In genomic region chr1:154579382-154579781, GRCh38 we compare ENCODE assay signal across 22 cellular contexts. TPM values are rescaled to one million over a fixed set of nuclear protein-coding genes. Genes with fewer than 3 reads are reported as not detected.
DNase-seq lines count a peak whose midpoint lies in the region; TF ChIP-seq lines count a peak whose summit lies in the region.
"Had no signal": no experiment of that assay in that cellular context is flagged by ENCODE, and none has a peak within 500 bp of the region (broad histone marks: within the 10 kb centered on the region; RNA-seq: fewer than 3 reads in every experiment).

No MANE protein-coding gene starts in this region.

- peaks cover 0 to 1% of the 10 kb centered on the region in 2 donors for H3K4me1 ChIP-seq in neuronal stem cell (ENCODE audit: control insufficient read depth in 2 of 2, insufficient read depth in 1 of 2, low read depth in 1 of 2, low read length in 2 of 2)

- no peak overlapping the region for H2BK120ac ChIP-seq in neuronal stem cell (ENCODE audit: low read depth, low read length)

- peaks cover 40 to 89% of the 10 kb centered on the region in 2 donors for H3K36me3 ChIP-seq in neuronal stem cell (replicated peaks in 1 of 2; ENCODE audit: control insufficient read depth in 2 of 2, insufficient read depth in 2 of 2, low read length in 2 of 2)

- no peak overlapping the region for H3K14ac ChIP-seq in neuronal stem cell (ENCODE audit: low read length)

- H4K8ac ChIP-seq in neuronal stem cell (ENCODE audit: low read depth, low read length) = no peak overlapping the region

- no peak overlapping the region for H3K18ac ChIP-seq in neuronal stem cell (ENCODE audit: low read length)

- H2BK15ac ChIP-seq in neuronal stem cell (ENCODE audit: low read length) = no peak overlapping the region

- H3K9me3 Mint-ChIP-seq in activated CD4-positive, alpha-beta T cell treated with anti-CD3 and anti-CD28 coated beads, Interleukin-2, amount 10 ng/mL, durations not matched to agents 24 days and 14 days = no peaks in the 10 kb centered on the region
- no peaks in the 10 kb centered on the region for H3K9me3 Mint-ChIP-seq in activated T-helper 1 cell treated with anti-CD3 and anti-CD28 coated beads, Interleukin-12 subunit alpha, Interleukin-12 subunit beta, Interleukin-2, Interleukin-4 antibody, amounts not matched to agents 30 ng/mL and 10 ng/mL and 1 ng/mL, durations not matched to agents 14 hours and 24 hours and 36 hours
- H3K9me3 Mint-ChIP-seq: CD4-positive, CD25-positive, alpha-beta regulatory T cell; GM23338 had no signal

- H3K4me3 ChIP-seq in neuronal stem cell (ENCODE audit: low read length in 2 of 2) = no peak overlapping the region
- H3K4me3 ChIP-seq: GM23338, SK-N-MC had no signal

- WGBS in neuronal stem cell (ENCODE audit: extremely low coverage in 2 of 2, insufficient read length in 2 of 2, insufficient replicate concordance in 1 of 2), 2 donors = no CpG with 5 or more reads among the region's 8 CpGs

- H3K9ac ChIP-seq in neuronal stem cell (ENCODE audit: low read depth, low read length, poor library complexity) = peak overlapping the region; percentile 24

- H3K4ac ChIP-seq in neuronal stem cell (ENCODE audit: low read length) = no peak overlapping the region

- H3K4me2 ChIP-seq in neuronal stem cell (ENCODE audit: insufficient read depth, low read length, poor library complexity, severe bottlenecking) = no peak overlapping the region
- H3K4me2 ChIP-seq: GM23338 had no signal

- no peak for DNase-seq in activated CD4-positive, alpha-beta T cell treated with anti-CD3 and anti-CD28 coated beads, Interleukin-2, amount 10 ng/mL, durations not matched to agents 24 days and 14 days
- no peak for DNase-seq in activated CD4-positive, alpha-beta T cell treated with anti-CD3 and anti-CD28 coated beads for 1 hour
- no peak for DNase-seq in activated T-helper 1 cell treated with anti-CD3 and anti-CD28 coated beads, Interleukin-12 subunit alpha, Interleukin-12 subunit beta, Interleukin-2, Interleukin-4 antibody, amounts not matched to agents 30 ng/mL and 10 ng/mL and 1 ng/mL, durations not matched to agents 14 hours and 24 hours and 36 hours (ENCODE audit: low spot score)
- DNase-seq in neuronal stem cell (ENCODE audit: low spot score) = no peak
- DNase-seq in GM03348 (ENCODE audit: low spot score) = no peak
- DNase-seq in NCI-H2081 treated with DMSO at 0.1 percent for 48 hours (lab: John Stamatoyannopoulos, UW) = no peak
- DNase-seq in NK-92 (lab: John Stamatoyannopoulos, UW; ENCODE audit: unreplicated experiment) = no peak
- DNase-seq: 8988T; CD4-positive, CD25-positive, alpha-beta regulatory T cell; DMS153; IMR-90; NCI-H1417 treated with DMSO at 0.1 percent for 48 hours; NCI-H2029; NCI-H446; OCI-M1; SHP77 had no signal

- H3K9me3 ChIP-seq in neuronal stem cell (replicated peaks in 1 of 2; ENCODE audit: control insufficient read depth in 2 of 2, insufficient read depth in 1 of 2, low read depth in 1 of 2, low read length in 2 of 2) = no peaks in the 10 kb centered on the region

- H2AFZ ChIP-seq in neuronal stem cell (ENCODE audit: low read length) = no peak overlapping the region
- H2AFZ ChIP-seq: GM23338 had no signal

- no peaks in the 10 kb centered on the region for H3K79me1 ChIP-seq in neuronal stem cell (ENCODE audit: low read depth, low read length)

- H2AK5ac ChIP-seq in neuronal stem cell (ENCODE audit: low read depth, low read length) = no peak overlapping the region

- H4K91ac ChIP-seq in neuronal stem cell (ENCODE audit: low read depth, low read length, poor library complexity) = no peak overlapping the region

- H3K27me3 Mint-ChIP-seq in activated CD4-positive, alpha-beta T cell treated with anti-CD3 and anti-CD28 coated beads, Interleukin-2, amount 10 ng/mL, durations not matched to agents 24 days and 14 days = no peaks in the 10 kb centered on the region
- no peaks in the 10 kb centered on the region for H3K27me3 Mint-ChIP-seq in activated T-helper 1 cell treated with anti-CD3 and anti-CD28 coated beads, Interleukin-12 subunit alpha, Interleukin-12 subunit beta, Interleukin-2, Interleukin-4 antibody, amounts not matched to agents 30 ng/mL and 10 ng/mL and 1 ng/mL, durations not matched to agents 14 hours and 24 hours and 36 hours (ENCODE audit: insufficient read depth)
- H3K27me3 Mint-ChIP-seq: CD4-positive, CD25-positive, alpha-beta regulatory T cell had no signal

- H3K27ac ChIP-seq in neuronal stem cell (replicated peaks; ENCODE audit: low read length) = no peak overlapping the region
- H3K27ac ChIP-seq: HL-60, SK-N-MC had no signal

- H3K4me3 Mint-ChIP-seq in activated CD4-positive, alpha-beta T cell treated with anti-CD3 and anti-CD28 coated beads, Interleukin-2, amount 10 ng/mL, durations not matched to agents 24 days and 14 days = no peak overlapping the region
- no peak overlapping the region for H3K4me3 Mint-ChIP-seq in activated T-helper 1 cell treated with anti-CD3 and anti-CD28 coated beads, Interleukin-12 subunit alpha, Interleukin-12 subunit beta, Interleukin-2, Interleukin-4 antibody, amounts not matched to agents 30 ng/mL and 10 ng/mL and 1 ng/mL, durations not matched to agents 14 hours and 24 hours and 36 hours
- H3K4me3 Mint-ChIP-seq: CD4-positive, CD25-positive, alpha-beta regulatory T cell; GM23338 had no signal

- peaks cover 4% of the 10 kb centered on the region for H3K4me1 Mint-ChIP-seq in activated CD4-positive, alpha-beta T cell treated with anti-CD3 and anti-CD28 coated beads, Interleukin-2, amount 10 ng/mL, durations not matched to agents 24 days and 14 days
- no peaks in the 10 kb centered on the region for H3K4me1 Mint-ChIP-seq in activated T-helper 1 cell treated with anti-CD3 and anti-CD28 coated beads, Interleukin-12 subunit alpha, Interleukin-12 subunit beta, Interleukin-2, Interleukin-4 antibody, amounts not matched to agents 30 ng/mL and 10 ng/mL and 1 ng/mL, durations not matched to agents 14 hours and 24 hours and 36 hours (ENCODE audit: low read depth)

- intact Hi-C loops in activated CD4-positive, alpha-beta T cell treated with anti-CD3 and anti-CD28 coated beads, Interleukin-2, amount 10 ng/mL, durations not matched to agents 24 days and 14 days (cut with micrococcal nuclease) = no loop called here
- intact Hi-C loops in activated T-helper 1 cell treated with anti-CD3 and anti-CD28 coated beads, Interleukin-12 subunit alpha, Interleukin-12 subunit beta, Interleukin-2, Interleukin-4 antibody, amounts not matched to agents 30 ng/mL and 10 ng/mL and 1 ng/mL, durations not matched to agents 14 hours and 24 hours and 36 hours (cut with micrococcal nuclease) = no loop called here

- H3K36me3 Mint-ChIP-seq in activated CD4-positive, alpha-beta T cell treated with anti-CD3 and anti-CD28 coated beads, Interleukin-2, amount 10 ng/mL, durations not matched to agents 24 days and 14 days (ENCODE audit: low read depth) = peaks cover 46% of the 10 kb centered on the region
- H3K36me3 Mint-ChIP-seq in activated T-helper 1 cell treated with anti-CD3 and anti-CD28 coated beads, Interleukin-12 subunit alpha, Interleukin-12 subunit beta, Interleukin-2, Interleukin-4 antibody, amounts not matched to agents 30 ng/mL and 10 ng/mL and 1 ng/mL, durations not matched to agents 14 hours and 24 hours and 36 hours (ENCODE audit: low read depth) = peaks cover 36% of the 10 kb centered on the region

- peak; percentile 22 for TF ChIP-seq POLR2A in GM15510 (IDR thresholded peaks at IDR 0.05; ENCODE audit: borderline replicate concordance, extremely low read depth, insufficient read length)

- H3K27me3 ChIP-seq in neuronal stem cell (ENCODE audit: control insufficient read depth in 3 of 3, insufficient read depth in 3 of 3, low read depth in 1 of 3, low read length in 3 of 3) = no peaks in the 10 kb centered on the region

- H3K27ac Mint-ChIP-seq in activated CD4-positive, alpha-beta T cell treated with anti-CD3 and anti-CD28 coated beads, Interleukin-2, amount 10 ng/mL, durations not matched to agents 24 days and 14 days = peak overlapping the region; percentile 49
- peak overlapping the region; percentile 43 for H3K27ac Mint-ChIP-seq in activated T-helper 1 cell treated with anti-CD3 and anti-CD28 coated beads, Interleukin-12 subunit alpha, Interleukin-12 subunit beta, Interleukin-2, Interleukin-4 antibody, amounts not matched to agents 30 ng/mL and 10 ng/mL and 1 ng/mL, durations not matched to agents 14 hours and 24 hours and 36 hours
- H3K27ac Mint-ChIP-seq: GM23338 had no signal

- no peak overlapping the region for H2BK5ac ChIP-seq in neuronal stem cell (ENCODE audit: low read length)

- H3K23ac ChIP-seq in neuronal stem cell (ENCODE audit: low read depth, low read length, poor library complexity) = no peak overlapping the region

- no peak overlapping the region for H2BK12ac ChIP-seq in neuronal stem cell (ENCODE audit: low read length)

RNA-seq across cellular contexts. Expression of gene CHRNB2, which starts 11.8 kb away (rescaled TPM):
- total RNA-seq in activated CD4-positive, alpha-beta T cell treated with anti-CD3 and anti-CD28 coated beads, Interleukin-2, amount 10 ng/mL, durations not matched to agents 24 days and 14 days = 0.14 TPM in 1 of 2 replicates, not detected in the other
- total RNA-seq in activated T-helper 1 cell treated with anti-CD3 and anti-CD28 coated beads, Interleukin-12 subunit alpha, Interleukin-12 subunit beta, Interleukin-2, Interleukin-4 antibody, amounts not matched to agents 30 ng/mL and 10 ng/mL and 1 ng/mL, durations not matched to agents 14 hours and 24 hours and 36 hours = not detected in 2 replicates
- 0.66 TPM for polyA plus RNA-seq in neuronal stem cell (2013, experiment 1 of 2)
- polyA plus RNA-seq in neuronal stem cell (2013, experiment 2 of 2) = 0.51 TPM
- total RNA-seq: CD4-positive, CD25-positive, alpha-beta regulatory T cell; M059J; RPMI7951 had no signal
- polyA plus RNA-seq: CD4-positive, CD25-positive, alpha-beta regulatory T cell had no signal

RNA-seq across cellular contexts. Expression of gene UBE2Q1, which starts 20.9 kb away (rescaled TPM):
- 86.6 and 104 TPM in 2 replicates for total RNA-seq in activated CD4-positive, alpha-beta T cell treated with anti-CD3 and anti-CD28 coated beads, Interleukin-2, amount 10 ng/mL, durations not matched to agents 24 days and 14 days
- 93.3 and 106 TPM in 2 replicates for total RNA-seq in activated T-helper 1 cell treated with anti-CD3 and anti-CD28 coated beads, Interleukin-12 subunit alpha, Interleukin-12 subunit beta, Interleukin-2, Interleukin-4 antibody, amounts not matched to agents 30 ng/mL and 10 ng/mL and 1 ng/mL, durations not matched to agents 14 hours and 24 hours and 36 hours
- polyA plus RNA-seq in neuronal stem cell (2013, experiment 1 of 2) = 50.6 TPM
- 49.4 TPM for polyA plus RNA-seq in neuronal stem cell (2013, experiment 2 of 2)

RNA-seq across cellular contexts. Expression of gene ADAR, which starts 28.6 kb away (rescaled TPM):
- total RNA-seq in activated CD4-positive, alpha-beta T cell treated with anti-CD3 and anti-CD28 coated beads, Interleukin-2, amount 10 ng/mL, durations not matched to agents 24 days and 14 days = 293 and 306 TPM in 2 replicates
- total RNA-seq in activated T-helper 1 cell treated with anti-CD3 and anti-CD28 coated beads, Interleukin-12 subunit alpha, Interleukin-12 subunit beta, Interleukin-2, Interleukin-4 antibody, amounts not matched to agents 30 ng/mL and 10 ng/mL and 1 ng/mL, durations not matched to agents 14 hours and 24 hours and 36 hours = 299 and 301 TPM in 2 replicates
- 63.7 TPM for polyA plus RNA-seq in neuronal stem cell (2013, experiment 1 of 2)
- polyA plus RNA-seq in neuronal stem cell (2013, experiment 2 of 2) = 66.8 TPM
